ENCODE assay signal across 11 cellular contexts in genomic region chr4:154686838-154687237, GRCh38. TPM values are rescaled to one million over a fixed set of nuclear protein-coding genes. Genes with fewer than 3 reads are reported as not detected.
DNase-seq lines count a peak whose midpoint lies in the region; ATAC-seq and TF ChIP-seq lines count a peak whose summit lies in the region.
"Had no signal": no experiment of that assay in that cellular context is flagged by ENCODE, and none has a peak within 500 bp of the region (broad histone marks: within the 10 kb centered on the region; RNA-seq: fewer than 3 reads in every experiment).

No MANE protein-coding gene starts in this region.

- ATAC-seq in heart left ventricle (no peak), natural killer cell (no peak)
- no peak for ATAC-seq in stimulated activated naive CD8-positive, alpha-beta T cell treated with anti-CD3 and anti-CD28 coated beads, Interleukin-15, amount 100 ng/mL, for 72 hours

- no peak for TF ChIP-seq POLR2A in heart left ventricle (IDR thresholded peaks at IDR 0.05)

- in situ Hi-C loops in SK-MEL-5 (cut with HindIII; ENCODE audit: low pct_unique_long_range_greater_than_20kb, low sequenced_read_pairs), result no loop called here

- H3K4me1 Mint-ChIP-seq in glutamatergic neuron (ENCODE audit: low read depth, unreplicated experiment) (no peaks in the 10 kb centered on the region), type B pancreatic cell (ENCODE audit: unreplicated experiment) (no peaks in the 10 kb centered on the region), natural killer cell (no peaks in the 10 kb centered on the region), immature natural killer cell (no peaks in the 10 kb centered on the region)
- no peaks in the 10 kb centered on the region for H3K4me1 Mint-ChIP-seq in stimulated activated naive CD8-positive, alpha-beta T cell treated with anti-CD3 and anti-CD28 coated beads, Interleukin-15, amount 100 ng/mL, for 72 hours
- H3K4me1 Mint-ChIP-seq: central memory CD8-positive, alpha-beta T cell; memory B cell had no signal

- H3K36me3 ChIP-seq in cardiac muscle cell, result no peaks in the 10 kb centered on the region
- H3K36me3 ChIP-seq in heart left ventricle, result no peaks in the 10 kb centered on the region

- intact Hi-C loops in heart left ventricle (cut with DNase I), result no loop called here
- intact Hi-C loops in natural killer cell (cut with micrococcal nuclease), result no loop called here

- no peaks in the 10 kb centered on the region for H3K9me3 Mint-ChIP-seq in glutamatergic neuron (ENCODE audit: unreplicated experiment)
- no peaks in the 10 kb centered on the region for H3K9me3 Mint-ChIP-seq in type B pancreatic cell
- no peaks in the 10 kb centered on the region for H3K9me3 Mint-ChIP-seq in stimulated activated naive CD8-positive, alpha-beta T cell treated with anti-CD3 and anti-CD28 coated beads, Interleukin-15, amount 100 ng/mL, for 72 hours
- peaks cover 0 to 10% of the 10 kb centered on the region in 2 donors for H3K9me3 Mint-ChIP-seq in natural killer cell
- H3K9me3 Mint-ChIP-seq in immature natural killer cell, result peaks cover 0 to 4% (median under 1%) of the 10 kb centered on the region in 6 donors

- DNase-seq in cardiac muscle cell (ENCODE audit: low read depth in 1 of 2, low spot score in 1 of 2) (no peak), heart left ventricle (no peak), SK-MEL-5 (ENCODE audit: low read depth, low spot score) (peak; percentile 51), glutamatergic neuron (no peak), type B pancreatic cell (ENCODE audit: extremely low spot score, unreplicated experiment) (no peak), natural killer cell (no peak), immature natural killer cell (no peak)
- DNase-seq in stimulated activated naive CD8-positive, alpha-beta T cell treated with anti-CD3 and anti-CD28 coated beads, Interleukin-15, amount 100 ng/mL, for 72 hours, result no peak

- H3K4me3 Mint-ChIP-seq in glutamatergic neuron (ENCODE audit: unreplicated experiment) (no peak overlapping the region), type B pancreatic cell (no peak overlapping the region), natural killer cell (no peak overlapping the region), immature natural killer cell (no peak overlapping the region)
- H3K4me3 Mint-ChIP-seq in stimulated activated naive CD8-positive, alpha-beta T cell treated with anti-CD3 and anti-CD28 coated beads, Interleukin-15, amount 100 ng/mL, for 72 hours, result no peak overlapping the region
- H3K4me3 Mint-ChIP-seq: activated naive CD8-positive, alpha-beta T cell; central memory CD8-positive, alpha-beta T cell; memory B cell had no signal

- peak; percentile 20 for TF ChIP-seq CTCF in cardiac muscle cell (IDR thresholded peaks at IDR 0.05; ENCODE audit: low read depth, low read length)
- no peak for TF ChIP-seq CTCF in heart left ventricle (IDR thresholded peaks at IDR 0.05)
- peak; percentile 10 for TF ChIP-seq CTCF in glutamatergic neuron (IDR thresholded peaks at IDR 0.05; ENCODE audit: partially characterized antibody, unreplicated experiment)
- peak; percentile 47 for TF ChIP-seq CTCF in type B pancreatic cell (conservative IDR thresholded peaks at IDR 0.05)
- TF ChIP-seq CTCF in natural killer cell (IDR thresholded peaks at IDR 0.05), result no peak

- WGBS in heart left ventricle, 4 donors, result 25 to 49% (median 39%) methylated on average over 1 of the region's 1 CpG

- H3K4me1 ChIP-seq in cardiac muscle cell (ENCODE audit: low read depth) (peaks cover 11% of the 10 kb centered on the region), heart left ventricle (no peaks in the 10 kb centered on the region)

- H3K9me3 ChIP-seq in cardiac muscle cell (ENCODE audit: low read depth) (no peaks in the 10 kb centered on the region), heart left ventricle (no peaks in the 10 kb centered on the region)

- H3K27me3 ChIP-seq in cardiac muscle cell (no peaks in the 10 kb centered on the region), heart left ventricle (peaks cover 0 to 4% (median 0%) of the 10 kb centered on the region in 9 donors)

- no peak overlapping the region for H3K27ac ChIP-seq in cardiac muscle cell
- H3K27ac ChIP-seq in heart left ventricle, result no peak overlapping the region

- no peaks in the 10 kb centered on the region for H3K36me3 Mint-ChIP-seq in glutamatergic neuron (ENCODE audit: unreplicated experiment)
- H3K36me3 Mint-ChIP-seq in type B pancreatic cell, result no peaks in the 10 kb centered on the region
- H3K36me3 Mint-ChIP-seq in natural killer cell, result no peaks in the 10 kb centered on the region
- H3K36me3 Mint-ChIP-seq in immature natural killer cell, result peaks cover 0 to 2% (median 0%) of the 10 kb centered on the region in 3 donors
- H3K36me3 Mint-ChIP-seq: activated naive CD8-positive, alpha-beta T cell; memory B cell had no signal

- H3K27me3 Mint-ChIP-seq in glutamatergic neuron (ENCODE audit: unreplicated experiment) (no peaks in the 10 kb centered on the region), type B pancreatic cell (peaks cover 11% of the 10 kb centered on the region), natural killer cell (ENCODE audit: low read depth in 2 of 2) (peaks cover 3 to 8% of the 10 kb centered on the region in 2 donors), immature natural killer cell (ENCODE audit: low read depth in 3 of 3) (peaks cover 0 to 4% (median 3%) of the 10 kb centered on the region in 3 donors)
- peaks cover 23% of the 10 kb centered on the region for H3K27me3 Mint-ChIP-seq in stimulated activated naive CD8-positive, alpha-beta T cell treated with anti-CD3 and anti-CD28 coated beads, Interleukin-15, amount 100 ng/mL, for 72 hours

- H3K27ac Mint-ChIP-seq in glutamatergic neuron (ENCODE audit: unreplicated experiment) (no peak overlapping the region), type B pancreatic cell (no peak overlapping the region), natural killer cell (no peak overlapping the region), immature natural killer cell (no peak overlapping the region)
- H3K27ac Mint-ChIP-seq in stimulated activated naive CD8-positive, alpha-beta T cell treated with anti-CD3 and anti-CD28 coated beads, Interleukin-15, amount 100 ng/mL, for 72 hours, result no peak overlapping the region
- H3K27ac Mint-ChIP-seq: activated naive CD8-positive, alpha-beta T cell; memory B cell had no signal

- H3K4me3 ChIP-seq in cardiac muscle cell (no peak overlapping the region), heart left ventricle (no peak overlapping the region)

RNA-seq across cellular contexts. Expression of gene LRAT, which starts 57.0 kb away (rescaled TPM):
- total RNA-seq in cardiac muscle cell (2.5 and 5.8 TPM in 2 replicates), heart left ventricle (under 1 TPM in 2 of 9 donors, not detected in 7; 0.33 to 0.86 TPM), glutamatergic neuron (ENCODE audit: unreplicated experiment) (0.20 TPM), type B pancreatic cell (ENCODE audit: low replicate concordance) (7.2 and 7.4 TPM in 2 replicates), natural killer cell (not detected)
- polyA plus RNA-seq in cardiac muscle cell (7.6 and 12.6 TPM in 2 replicates), heart left ventricle (not detected), immature natural killer cell (not detected)
- 10.3 and 12.7 TPM in 2 replicates for total RNA-seq in SK-MEL-5 (2014; rRNA removed; shearing (Covaris generic))
- 4.5 and 11.2 TPM in 2 replicates for polyA plus RNA-seq in SK-MEL-5 (2015; cell fraction: cytosol; rRNA removed)
- 62.6 and 67.0 TPM in 2 replicates for polyA plus RNA-seq in SK-MEL-5 (2015; cell fraction: nucleus; rRNA removed)

Comparison
In these comparisons a context has a peak if more than half of its experiments do, and no peak if none do; other contexts are left out.
1. CTCF ChIP-seq: peak in cardiac muscle cell (single experiment), glutamatergic neuron (single experiment) and type B pancreatic cell (single experiment); none in heart left ventricle (0 of 12) and natural killer cell (single experiment).